ENCODE assay signal across 8 cellular contexts in the genomic region with DNA sequence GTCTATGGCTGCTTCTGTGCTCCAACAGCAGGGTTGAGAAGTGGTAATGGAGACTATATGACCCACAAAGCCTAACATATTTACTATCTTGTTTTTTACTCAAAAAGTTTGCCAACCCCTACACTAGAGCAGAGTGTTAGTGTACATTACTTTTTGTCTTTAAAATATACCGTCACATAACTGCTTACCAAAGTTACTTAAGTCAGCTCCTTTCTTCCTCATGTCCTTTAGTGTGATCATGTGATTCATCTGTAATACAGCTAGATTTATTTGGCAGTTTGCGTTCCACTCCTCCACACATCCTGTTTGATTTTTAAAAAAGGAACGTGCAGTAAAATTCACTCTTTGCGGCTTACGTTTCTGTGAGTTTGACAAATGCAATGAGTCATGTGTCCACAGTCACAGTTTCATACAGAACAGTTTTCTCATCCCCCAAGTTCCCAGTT.
A peak's percentile ranks its signal among the peaks of the same experiment; 100 is the strongest.
DNase-seq lines count a peak whose midpoint lies in the region; ATAC-seq lines count a peak whose summit lies in the region.

No MANE protein-coding gene starts in this region.

- ATAC-seq in HG02885 (IDR thresholded peaks at IDR 0.05; ENCODE audit: poor library complexity, unreplicated experiment) (peak; percentile 94), GM19324 (IDR thresholded peaks at IDR 0.05; ENCODE audit: low FRiP score, unreplicated experiment) (no peak)

- peak; percentile 17 to 33 for DNase-seq in activated CD4-positive, alpha-beta T cell treated with anti-CD3 and anti-CD28 coated beads for 4 hours
- DNase-seq in activated CD4-positive, alpha-beta T cell treated with anti-CD3 and anti-CD28 coated beads, Interleukin-2, amount 50 U/mL, for 48 hours = no peak
- DNase-seq in RKO (ENCODE audit: low spot score) (peak; percentile 99), dermis microvascular lymphatic vessel endothelial cell (ENCODE audit: low read depth in 2 of 2) (peak; percentile 55 to 78), renal cortical epithelial cell (ENCODE audit: low read depth) (peak; percentile 91), NCI-H187 (lab: John Stamatoyannopoulos, UW) (no peak)

Comparison
In these comparisons a context has a peak if more than half of its experiments do, and no peak if none do; other contexts are left out.
1. DNase-seq: peak in activated CD4-positive, alpha-beta T cell treated with anti-CD3 and anti-CD28 coated beads for 4 hours (2 of 2), RKO (single experiment), dermis microvascular lymphatic vessel endothelial cell (2 of 2) and renal cortical epithelial cell (single experiment); none in activated CD4-positive, alpha-beta T cell treated with anti-CD3 and anti-CD28 coated beads, Interleukin-2, amount 50 U/mL, for 48 hours (0 of 2) and NCI-H187 (0 of 2).